ENCODE assay signal across 8 cellular contexts in the genomic region with DNA sequence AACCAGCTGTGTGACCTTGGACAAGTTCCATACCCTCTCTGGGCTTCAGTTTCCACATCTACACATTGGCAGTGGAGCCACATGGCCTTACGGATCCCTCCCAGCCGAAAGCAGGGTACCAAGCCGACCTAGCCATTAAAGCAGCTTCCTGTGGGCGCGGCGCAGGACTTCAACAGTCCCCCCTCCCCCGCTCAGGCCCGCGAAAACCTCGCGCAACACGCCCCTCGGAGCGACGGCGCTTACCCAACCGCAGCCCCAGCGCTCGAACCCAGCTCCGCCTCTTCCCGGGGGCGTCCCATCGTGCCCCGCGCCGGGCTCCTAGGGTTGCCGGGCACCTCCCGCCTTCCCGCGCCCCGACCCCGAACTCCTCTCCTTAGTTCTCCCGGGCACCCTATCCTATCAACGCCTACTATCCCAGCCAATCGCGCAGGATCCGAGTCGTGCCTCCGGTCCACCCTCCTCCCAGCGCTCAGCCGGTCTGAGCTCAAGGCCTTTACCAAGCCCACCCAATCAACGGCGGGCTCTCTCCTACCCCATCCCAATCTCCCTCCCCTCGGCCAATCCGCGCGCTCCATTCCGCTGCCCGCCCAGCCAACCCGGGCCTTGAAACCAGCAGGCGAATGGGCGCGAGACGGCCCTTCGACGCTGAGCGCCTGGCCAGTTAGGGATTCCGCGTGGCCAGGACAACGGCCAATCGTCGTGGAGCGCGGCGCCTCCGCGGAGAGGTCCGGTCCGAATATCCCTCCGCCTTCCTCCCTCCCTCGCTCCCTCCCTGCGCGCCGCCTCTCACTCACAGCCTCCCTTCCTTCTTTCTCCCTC. TPM values are rescaled to one million over a fixed set of nuclear protein-coding genes. Genes with fewer than 3 reads are reported as not detected.
DNase-seq lines count a peak whose midpoint lies in the region; ATAC-seq, FAIRE-seq and TF ChIP-seq lines count a peak whose summit lies in the region.

A gene (plus strand): TSS at position 767 of the 819 bp plus-strand sequence. CDS start 326 bp downstream, outside the sequence.

- H3K27ac ChIP-seq in adrenal gland, result peak within 1 kb of the TSS; percentile 35 to 99 (median 88)

- TF ChIP-seq CTCF in adrenal gland (IDR thresholded peaks at IDR 0.05) (no peak), type B pancreatic cell (conservative IDR thresholded peaks at IDR 0.05) (no peak)

- H3K27me3 Mint-ChIP-seq in type B pancreatic cell, result no peaks in the 10 kb centered on the region

- no peaks in the 10 kb centered on the region for H3K9me3 ChIP-seq in adrenal gland (replicated peaks in 1 of 3)

- WGBS in adrenal gland, 4 donors, result 0 to 2% (median 1%) methylated on average over 23 to 74 of the region's 74 CpGs

- H3K9me3 Mint-ChIP-seq in type B pancreatic cell, result no peaks in the 10 kb centered on the region

- FAIRE-seq in GM12892 (lab: Jason Lieb, UNC), result peak; percentile 100

- peaks cover 20% of the 10 kb centered on the region for H3K4me1 Mint-ChIP-seq in type B pancreatic cell (ENCODE audit: unreplicated experiment)

- peak; percentile 82 for ATAC-seq in HG02852 (IDR thresholded peaks at IDR 0.05; ENCODE audit: unreplicated experiment)

- peak within 1 kb of the TSS; percentile 60 to 96 (median 74) for H3K4me3 ChIP-seq in adrenal gland

- intact Hi-C loops in adrenal gland (cut with DNase I) (no loop called here), cardiac septum (cut with DNase I) (no loop called here)

- DNase-seq in GM12892 (ENCODE audit: insufficient read length) (peak; percentile 84), NCI-H146 (lab: John Stamatoyannopoulos, UW) (peak; percentile 99), T-helper 1 cell (peak; percentile 96 to 100 (median 97)), adrenal gland (peak; percentile 99 to 100 (median 100)), cardiac septum (ENCODE audit: low spot score) (peak; percentile 100), pons (ENCODE audit: low spot score) (peak; percentile 99), type B pancreatic cell (ENCODE audit: extremely low spot score, unreplicated experiment) (peak; percentile 99)

- H3K4me3 Mint-ChIP-seq in type B pancreatic cell, result peak within 1 kb of the TSS; percentile 97

- H3K36me3 ChIP-seq in adrenal gland (replicated peaks in 1 of 2), result peaks cover 0 to 31% of the 10 kb centered on the region in 2 donors

- H3K27ac Mint-ChIP-seq in type B pancreatic cell, result peak within 1 kb of the TSS; percentile 96

- H3K36me3 Mint-ChIP-seq in type B pancreatic cell, result peaks cover 12% of the 10 kb centered on the region

- TF ChIP-seq POLR2A in GM12892 (IDR thresholded peaks at IDR 0.05; ENCODE audit: low read depth, low read length), result peak; percentile 89
- peak; percentile 65 to 72 for TF ChIP-seq POLR2A in adrenal gland (IDR thresholded peaks at IDR 0.05)

- peaks cover 12 to 47% of the 10 kb centered on the region in 2 donors for H3K4me1 ChIP-seq in adrenal gland (replicated peaks in 1 of 2)

- H3K27me3 ChIP-seq in adrenal gland, result no peaks in the 10 kb centered on the region

RNA-seq across cellular contexts. Expression of the gene that starts here (rescaled TPM):
- 343 TPM for polyA plus RNA-seq in GM12892 (2012; ENCODE audit: missing spikeins)
- total RNA-seq in adrenal gland (100 to 1,000 TPM; 159 to 352 (median 252) TPM), cardiac septum (185 TPM), type B pancreatic cell (ENCODE audit: low replicate concordance) (300 and 372 TPM in 2 replicates)
- polyA plus RNA-seq in adrenal gland, result 100 to 1,000 TPM in 1 of 3 donors, 10 to 100 TPM in 2; 41.5 to 339 (median 45.3) TPM

Comparison
In these comparisons a context has a peak if more than half of its experiments do, and no peak if none do; other contexts are left out.
1. Peak in every context shown above with its lines: DNase-seq, ATAC-seq, H3K4me3 ChIP-seq and H3K27ac ChIP-seq.